1 cellular context compared by ENCODE assay signal in the genomic region with DNA sequence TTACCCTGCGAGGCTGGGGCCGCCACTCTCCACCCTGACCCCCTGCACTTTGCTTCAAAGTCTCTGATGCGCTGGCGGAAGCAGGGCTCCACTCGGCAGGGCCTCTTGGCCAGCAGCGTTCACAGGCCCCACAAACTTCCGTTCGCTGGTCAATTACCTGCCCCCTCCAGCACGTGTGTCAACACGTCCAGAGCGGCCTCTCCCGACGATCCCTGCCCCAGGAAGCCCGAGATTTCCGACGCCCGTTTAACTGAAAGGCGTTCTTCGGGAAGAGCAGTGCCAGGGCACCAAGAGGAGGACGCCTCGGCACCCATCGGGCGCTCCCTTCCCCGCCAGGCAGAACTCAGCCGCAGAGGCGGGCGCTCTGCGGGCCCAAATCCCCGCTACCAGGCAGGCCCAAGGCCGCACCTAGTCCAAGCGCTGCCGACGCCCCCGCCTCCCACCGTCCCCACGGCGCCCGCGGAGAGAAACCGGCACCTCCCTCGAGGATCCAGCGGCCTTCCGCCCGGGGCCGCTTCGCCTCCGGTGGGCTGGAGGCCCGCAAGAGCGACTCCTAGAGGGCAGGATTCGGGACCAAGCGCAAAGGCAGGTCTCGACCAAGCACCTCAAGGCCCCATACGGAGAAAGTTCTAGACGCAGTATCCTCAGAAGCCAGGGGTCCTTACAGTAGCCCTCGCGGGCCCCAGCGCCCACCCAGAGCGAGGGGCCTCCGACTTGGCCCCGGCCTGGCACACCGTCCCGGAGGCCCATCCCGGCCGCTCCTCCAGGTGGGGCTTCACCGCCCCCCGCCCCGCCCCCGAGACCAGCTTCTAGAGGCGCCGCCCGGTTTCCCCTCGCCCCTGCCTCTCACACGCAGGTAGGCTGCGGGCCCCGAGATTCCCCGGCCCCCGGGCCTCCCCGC.
TF ChIP-seq lines count a peak whose summit lies in the region.

No MANE protein-coding gene starts in this region.

TF ChIP-seq in HepG2, 621 proteins besides CTCF, POLR2A, EP300 and RAD21 (continued from another document and continues in another):
- TF ChIP-seq, protein P1, sequence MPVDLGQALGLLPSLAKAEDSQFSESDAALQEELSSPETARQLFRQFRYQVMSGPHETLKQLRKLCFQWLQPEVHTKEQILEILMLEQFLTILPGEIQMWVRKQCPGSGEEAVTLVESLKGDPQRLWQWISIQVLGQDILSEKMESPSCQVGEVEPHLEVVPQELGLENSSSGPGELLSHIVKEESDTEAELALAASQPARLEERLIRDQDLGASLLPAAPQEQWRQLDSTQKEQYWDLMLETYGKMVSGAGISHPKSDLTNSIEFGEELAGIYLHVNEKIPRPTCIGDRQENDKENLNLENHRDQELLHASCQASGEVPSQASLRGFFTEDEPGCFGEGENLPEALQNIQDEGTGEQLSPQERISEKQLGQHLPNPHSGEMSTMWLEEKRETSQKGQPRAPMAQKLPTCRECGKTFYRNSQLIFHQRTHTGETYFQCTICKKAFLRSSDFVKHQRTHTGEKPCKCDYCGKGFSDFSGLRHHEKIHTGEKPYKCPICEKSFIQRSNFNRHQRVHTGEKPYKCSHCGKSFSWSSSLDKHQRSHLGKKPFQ (CRISPR knock-in tag; IDR thresholded peaks at IDR 0.05; ENCODE audit: insufficient replicate concordance), result peak; percentile 60
- TF ChIP-seq, protein P2, sequence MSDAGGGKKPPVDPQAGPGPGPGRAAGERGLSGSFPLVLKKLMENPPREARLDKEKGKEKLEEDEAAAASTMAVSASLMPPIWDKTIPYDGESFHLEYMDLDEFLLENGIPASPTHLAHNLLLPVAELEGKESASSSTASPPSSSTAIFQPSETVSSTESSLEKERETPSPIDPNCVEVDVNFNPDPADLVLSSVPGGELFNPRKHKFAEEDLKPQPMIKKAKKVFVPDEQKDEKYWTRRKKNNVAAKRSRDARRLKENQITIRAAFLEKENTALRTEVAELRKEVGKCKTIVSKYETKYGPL (CRISPR knock-in tag; IDR thresholded peaks at IDR 0.05), result no peak
- TF ChIP-seq RBFOX2 (IDR thresholded peaks at IDR 0.05; ENCODE audit: low read depth, low read length), result peak; percentile 73
- no peak for TF ChIP-seq TCF7L2 (IDR thresholded peaks at IDR 0.05; ENCODE audit: low read depth, low read length)
- TF ChIP-seq, protein P3, sequence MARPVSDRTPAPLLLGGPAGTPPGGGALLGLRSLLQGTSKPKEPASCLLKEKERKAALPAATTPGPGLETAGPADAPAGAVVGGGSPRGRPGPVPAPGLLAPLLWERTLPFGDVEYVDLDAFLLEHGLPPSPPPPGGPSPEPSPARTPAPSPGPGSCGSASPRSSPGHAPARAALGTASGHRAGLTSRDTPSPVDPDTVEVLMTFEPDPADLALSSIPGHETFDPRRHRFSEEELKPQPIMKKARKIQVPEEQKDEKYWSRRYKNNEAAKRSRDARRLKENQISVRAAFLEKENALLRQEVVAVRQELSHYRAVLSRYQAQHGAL (CRISPR knock-in tag; IDR thresholded peaks at IDR 0.05; ENCODE audit: not compliant biosample characterization), result no peak
- peak; percentile 36 for TF ChIP-seq RXRA (CRISPR knock-in tag; IDR thresholded peaks at IDR 0.05)
- no peak; the same call in 1 of the 2 replicates for TF ChIP-seq FOXO1 (CRISPR knock-in tag; IDR thresholded peaks at IDR 0.05)
- TF ChIP-seq, protein P4, sequence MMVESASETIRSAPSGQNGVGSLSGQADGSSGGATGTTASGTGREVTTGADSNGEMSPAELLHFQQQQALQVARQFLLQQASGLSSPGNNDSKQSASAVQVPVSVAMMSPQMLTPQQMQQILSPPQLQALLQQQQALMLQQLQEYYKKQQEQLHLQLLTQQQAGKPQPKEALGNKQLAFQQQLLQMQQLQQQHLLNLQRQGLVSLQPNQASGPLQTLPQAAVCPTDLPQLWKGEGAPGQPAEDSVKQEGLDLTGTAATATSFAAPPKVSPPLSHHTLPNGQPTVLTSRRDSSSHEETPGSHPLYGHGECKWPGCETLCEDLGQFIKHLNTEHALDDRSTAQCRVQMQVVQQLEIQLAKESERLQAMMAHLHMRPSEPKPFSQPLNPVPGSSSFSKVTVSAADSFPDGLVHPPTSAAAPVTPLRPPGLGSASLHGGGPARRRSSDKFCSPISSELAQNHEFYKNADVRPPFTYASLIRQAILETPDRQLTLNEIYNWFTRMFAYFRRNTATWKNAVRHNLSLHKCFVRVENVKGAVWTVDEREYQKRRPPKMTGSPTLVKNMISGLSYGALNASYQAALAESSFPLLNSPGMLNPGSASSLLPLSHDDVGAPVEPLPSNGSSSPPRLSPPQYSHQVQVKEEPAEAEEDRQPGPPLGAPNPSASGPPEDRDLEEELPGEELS (CRISPR knock-in tag; IDR thresholded peaks at IDR 0.05), result peak; percentile 56
- TF ChIP-seq ZNF598 (CRISPR knock-in tag; IDR thresholded peaks at IDR 0.05; ENCODE audit: borderline replicate concordance), result 0 out of 2 replicates have a peak, but pooled peaks have one; percentile 18
- no peak for TF ChIP-seq ZNF572 (CRISPR knock-in tag; IDR thresholded peaks at IDR 0.05)
- TF ChIP-seq ZFX (CRISPR knock-in tag; IDR thresholded peaks at IDR 0.05; ENCODE audit: low read depth), result peak; percentile 91
- TF ChIP-seq MED1 (CRISPR knock-in tag; IDR thresholded peaks at IDR 0.05), result peak; percentile 70
- TF ChIP-seq MEIS2 (CRISPR knock-in tag; IDR thresholded peaks at IDR 0.05), result 0 out of 2 replicates have a peak, but pooled peaks have one; percentile 50
- TF ChIP-seq ZNF850 (CRISPR knock-in tag; conservative IDR thresholded peaks at IDR 0.05), result no peak
- TF ChIP-seq RFX1 (IDR thresholded peaks at IDR 0.05), result no peak
- TF ChIP-seq BRD4 (CRISPR knock-in tag; IDR thresholded peaks at IDR 0.05), result 0 out of 2 replicates have a peak, but pooled peaks have one; percentile 14
- TF ChIP-seq ERF (CRISPR knock-in tag; IDR thresholded peaks at IDR 0.05), result no peak
- TF ChIP-seq ZNF430 (CRISPR knock-in tag; IDR thresholded peaks at IDR 0.05), result peak; percentile 84; the same call in 1 of the 2 replicates
- 0 out of 2 replicates have a peak, but pooled peaks have one; percentile 24 for TF ChIP-seq NR1H2 (CRISPR knock-in tag; IDR thresholded peaks at IDR 0.05; ENCODE audit: borderline replicate concordance, low read depth)
- TF ChIP-seq, protein P5, sequence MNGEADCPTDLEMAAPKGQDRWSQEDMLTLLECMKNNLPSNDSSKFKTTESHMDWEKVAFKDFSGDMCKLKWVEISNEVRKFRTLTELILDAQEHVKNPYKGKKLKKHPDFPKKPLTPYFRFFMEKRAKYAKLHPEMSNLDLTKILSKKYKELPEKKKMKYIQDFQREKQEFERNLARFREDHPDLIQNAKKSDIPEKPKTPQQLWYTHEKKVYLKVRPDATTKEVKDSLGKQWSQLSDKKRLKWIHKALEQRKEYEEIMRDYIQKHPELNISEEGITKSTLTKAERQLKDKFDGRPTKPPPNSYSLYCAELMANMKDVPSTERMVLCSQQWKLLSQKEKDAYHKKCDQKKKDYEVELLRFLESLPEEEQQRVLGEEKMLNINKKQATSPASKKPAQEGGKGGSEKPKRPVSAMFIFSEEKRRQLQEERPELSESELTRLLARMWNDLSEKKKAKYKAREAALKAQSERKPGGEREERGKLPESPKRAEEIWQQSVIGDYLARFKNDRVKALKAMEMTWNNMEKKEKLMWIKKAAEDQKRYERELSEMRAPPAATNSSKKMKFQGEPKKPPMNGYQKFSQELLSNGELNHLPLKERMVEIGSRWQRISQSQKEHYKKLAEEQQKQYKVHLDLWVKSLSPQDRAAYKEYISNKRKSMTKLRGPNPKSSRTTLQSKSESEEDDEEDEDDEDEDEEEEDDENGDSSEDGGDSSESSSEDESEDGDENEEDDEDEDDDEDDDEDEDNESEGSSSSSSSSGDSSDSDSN (CRISPR knock-in tag; IDR thresholded peaks at IDR 0.05), result peak; percentile 86
- TF ChIP-seq HDAC2 (CRISPR knock-in tag; IDR thresholded peaks at IDR 0.05), result peak; percentile 50; the same call in 1 of the 2 replicates
- no peak for TF ChIP-seq ZNF121 (CRISPR knock-in tag; IDR thresholded peaks at IDR 0.05)
- TF ChIP-seq ZNF274 (CRISPR knock-in tag; IDR thresholded peaks at IDR 0.05), result peak; percentile 86
- 0 out of 2 replicates have a peak, but pooled peaks have one; percentile 35 for TF ChIP-seq IRF2 (CRISPR knock-in tag; IDR thresholded peaks at IDR 0.05)
- no peak for TF ChIP-seq POLR2AphosphoS5 (IDR thresholded peaks at IDR 0.05; ENCODE audit: low read depth, low read length)
- TF ChIP-seq, protein P6, sequence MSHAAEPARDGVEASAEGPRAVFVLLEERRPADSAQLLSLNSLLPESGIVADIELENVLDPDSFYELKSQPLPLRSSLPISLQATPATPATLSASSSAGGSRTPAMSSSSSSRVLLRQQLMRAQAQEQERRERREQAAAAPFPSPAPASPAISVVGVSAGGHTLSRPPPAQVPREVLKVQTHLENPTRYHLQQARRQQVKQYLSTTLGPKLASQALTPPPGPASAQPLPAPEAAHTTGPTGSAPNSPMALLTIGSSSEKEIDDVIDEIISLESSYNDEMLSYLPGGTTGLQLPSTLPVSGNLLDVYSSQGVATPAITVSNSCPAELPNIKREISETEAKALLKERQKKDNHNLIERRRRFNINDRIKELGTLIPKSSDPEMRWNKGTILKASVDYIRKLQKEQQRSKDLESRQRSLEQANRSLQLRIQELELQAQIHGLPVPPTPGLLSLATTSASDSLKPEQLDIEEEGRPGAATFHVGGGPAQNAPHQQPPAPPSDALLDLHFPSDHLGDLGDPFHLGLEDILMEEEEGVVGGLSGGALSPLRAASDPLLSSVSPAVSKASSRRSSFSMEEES (CRISPR knock-in tag; IDR thresholded peaks at IDR 0.05), result 0 out of 2 replicates have a peak, but pooled peaks have one; percentile 27
- TF ChIP-seq JUND (CRISPR knock-in tag; IDR thresholded peaks at IDR 0.05), result no peak
- TF ChIP-seq NR2F1 (CRISPR knock-in tag; IDR thresholded peaks at IDR 0.05), result 0 out of 4 replicates have a peak, but pooled peaks of 1 of the 2 experiments have one; percentile 12
- 0 out of 2 replicates have a peak, but pooled peaks have one; percentile 13 for TF ChIP-seq KDM6A (CRISPR knock-in tag; IDR thresholded peaks at IDR 0.05; ENCODE audit: low read depth)
- no peak for TF ChIP-seq NBN (conservative IDR thresholded peaks at IDR 0.05)
- peak; percentile 28; the same call in 1 of the 2 replicates for TF ChIP-seq SOX5 (CRISPR knock-in tag; IDR thresholded peaks at IDR 0.05; ENCODE audit: borderline replicate concordance)
- no peak for TF ChIP-seq ZNF672 (CRISPR knock-in tag; IDR thresholded peaks at IDR 0.05)
- TF ChIP-seq NFYB (CRISPR knock-in tag; IDR thresholded peaks at IDR 0.05), result no peak
- no peak for TF ChIP-seq HOXA7 (CRISPR knock-in tag; IDR thresholded peaks at IDR 0.05)
- no peak for TF ChIP-seq DNMT3B (CRISPR knock-in tag; conservative IDR thresholded peaks at IDR 0.05)
- TF ChIP-seq, protein P7, sequence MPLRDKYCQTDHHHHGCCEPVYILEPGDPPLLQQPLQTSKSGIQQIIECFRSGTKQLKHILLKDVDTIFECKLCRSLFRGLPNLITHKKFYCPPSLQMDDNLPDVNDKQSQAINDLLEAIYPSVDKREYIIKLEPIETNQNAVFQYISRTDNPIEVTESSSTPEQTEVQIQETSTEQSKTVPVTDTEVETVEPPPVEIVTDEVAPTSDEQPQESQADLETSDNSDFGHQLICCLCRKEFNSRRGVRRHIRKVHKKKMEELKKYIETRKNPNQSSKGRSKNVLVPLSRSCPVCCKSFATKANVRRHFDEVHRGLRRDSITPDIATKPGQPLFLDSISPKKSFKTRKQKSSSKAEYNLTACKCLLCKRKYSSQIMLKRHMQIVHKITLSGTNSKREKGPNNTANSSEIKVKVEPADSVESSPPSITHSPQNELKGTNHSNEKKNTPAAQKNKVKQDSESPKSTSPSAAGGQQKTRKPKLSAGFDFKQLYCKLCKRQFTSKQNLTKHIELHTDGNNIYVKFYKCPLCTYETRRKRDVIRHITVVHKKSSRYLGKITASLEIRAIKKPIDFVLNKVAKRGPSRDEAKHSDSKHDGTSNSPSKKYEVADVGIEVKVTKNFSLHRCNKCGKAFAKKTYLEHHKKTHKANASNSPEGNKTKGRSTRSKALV (CRISPR knock-in tag; IDR thresholded peaks at IDR 0.05), result no peak
- TF ChIP-seq, protein P8, sequence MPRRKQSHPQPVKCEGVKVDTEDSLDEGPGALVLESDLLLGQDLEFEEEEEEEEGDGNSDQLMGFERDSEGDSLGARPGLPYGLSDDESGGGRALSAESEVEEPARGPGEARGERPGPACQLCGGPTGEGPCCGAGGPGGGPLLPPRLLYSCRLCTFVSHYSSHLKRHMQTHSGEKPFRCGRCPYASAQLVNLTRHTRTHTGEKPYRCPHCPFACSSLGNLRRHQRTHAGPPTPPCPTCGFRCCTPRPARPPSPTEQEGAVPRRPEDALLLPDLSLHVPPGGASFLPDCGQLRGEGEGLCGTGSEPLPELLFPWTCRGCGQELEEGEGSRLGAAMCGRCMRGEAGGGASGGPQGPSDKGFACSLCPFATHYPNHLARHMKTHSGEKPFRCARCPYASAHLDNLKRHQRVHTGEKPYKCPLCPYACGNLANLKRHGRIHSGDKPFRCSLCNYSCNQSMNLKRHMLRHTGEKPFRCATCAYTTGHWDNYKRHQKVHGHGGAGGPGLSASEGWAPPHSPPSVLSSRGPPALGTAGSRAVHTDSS (CRISPR knock-in tag; conservative IDR thresholded peaks at IDR 0.05), result no peak
- no peak for TF ChIP-seq TMF1 (CRISPR knock-in tag; IDR thresholded peaks at IDR 0.05; ENCODE audit: low read depth)
- 0 out of 2 replicates have a peak, but pooled peaks have one; percentile 37 for TF ChIP-seq SMYD3 (CRISPR knock-in tag; IDR thresholded peaks at IDR 0.05)
- no peak for TF ChIP-seq TBP (CRISPR knock-in tag; IDR thresholded peaks at IDR 0.05)
- TF ChIP-seq SOX13 (IDR thresholded peaks at IDR 0.05), result no peak
- no peak for TF ChIP-seq SOX13 (CRISPR knock-in tag; conservative IDR thresholded peaks at IDR 0.05 in 1 of 2, IDR thresholded peaks at IDR 0.05 in 1 of 2)
- TF ChIP-seq, protein P9, sequence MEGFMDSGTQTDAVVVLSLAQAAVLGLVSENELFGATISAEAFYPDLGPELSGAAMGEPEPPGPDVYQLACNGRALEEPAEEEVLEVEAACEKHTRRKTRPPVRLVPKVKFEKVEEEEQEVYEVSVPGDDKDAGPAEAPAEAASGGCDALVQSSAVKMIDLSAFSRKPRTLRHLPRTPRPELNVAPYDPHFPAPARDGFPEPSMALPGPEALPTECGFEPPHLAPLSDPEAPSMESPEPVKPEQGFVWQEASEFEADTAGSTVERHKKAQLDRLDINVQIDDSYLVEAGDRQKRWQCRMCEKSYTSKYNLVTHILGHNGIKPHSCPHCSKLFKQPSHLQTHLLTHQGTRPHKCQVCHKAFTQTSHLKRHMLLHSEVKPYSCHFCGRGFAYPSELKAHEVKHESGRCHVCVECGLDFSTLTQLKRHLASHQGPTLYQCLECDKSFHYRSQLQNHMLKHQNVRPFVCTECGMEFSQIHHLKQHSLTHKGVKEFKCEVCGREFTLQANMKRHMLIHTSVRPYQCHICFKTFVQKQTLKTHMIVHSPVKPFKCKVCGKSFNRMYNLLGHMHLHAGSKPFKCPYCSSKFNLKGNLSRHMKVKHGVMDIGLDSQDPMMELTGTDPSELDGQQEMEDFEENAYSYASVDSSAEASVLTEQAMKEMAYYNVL (CRISPR knock-in tag; IDR thresholded peaks at IDR 0.05; ENCODE audit: borderline replicate concordance), result peak; percentile 40; the same call in 1 of the 2 replicates
- TF ChIP-seq XBP1 (CRISPR knock-in tag; IDR thresholded peaks at IDR 0.05), result no peak
- no peak; the same call in 1 of the 2 replicates for TF ChIP-seq ZNF296 (CRISPR knock-in tag; conservative IDR thresholded peaks at IDR 0.05)
- no peak for TF ChIP-seq MTA3 (CRISPR knock-in tag; IDR thresholded peaks at IDR 0.05)
- TF ChIP-seq GTF2F1 (IDR thresholded peaks at IDR 0.05; ENCODE audit: low read length), result no peak
- TF ChIP-seq ZNF230 (CRISPR knock-in tag; IDR thresholded peaks at IDR 0.05), result no peak
- no peak for TF ChIP-seq ZNF10 (CRISPR knock-in tag; IDR thresholded peaks at IDR 0.05; ENCODE audit: borderline replicate concordance, low read depth)
- TF ChIP-seq ZFYVE20 (CRISPR knock-in tag; IDR thresholded peaks at IDR 0.05; ENCODE audit: borderline replicate concordance, low read depth), result no peak
